In the genomic region with DNA sequence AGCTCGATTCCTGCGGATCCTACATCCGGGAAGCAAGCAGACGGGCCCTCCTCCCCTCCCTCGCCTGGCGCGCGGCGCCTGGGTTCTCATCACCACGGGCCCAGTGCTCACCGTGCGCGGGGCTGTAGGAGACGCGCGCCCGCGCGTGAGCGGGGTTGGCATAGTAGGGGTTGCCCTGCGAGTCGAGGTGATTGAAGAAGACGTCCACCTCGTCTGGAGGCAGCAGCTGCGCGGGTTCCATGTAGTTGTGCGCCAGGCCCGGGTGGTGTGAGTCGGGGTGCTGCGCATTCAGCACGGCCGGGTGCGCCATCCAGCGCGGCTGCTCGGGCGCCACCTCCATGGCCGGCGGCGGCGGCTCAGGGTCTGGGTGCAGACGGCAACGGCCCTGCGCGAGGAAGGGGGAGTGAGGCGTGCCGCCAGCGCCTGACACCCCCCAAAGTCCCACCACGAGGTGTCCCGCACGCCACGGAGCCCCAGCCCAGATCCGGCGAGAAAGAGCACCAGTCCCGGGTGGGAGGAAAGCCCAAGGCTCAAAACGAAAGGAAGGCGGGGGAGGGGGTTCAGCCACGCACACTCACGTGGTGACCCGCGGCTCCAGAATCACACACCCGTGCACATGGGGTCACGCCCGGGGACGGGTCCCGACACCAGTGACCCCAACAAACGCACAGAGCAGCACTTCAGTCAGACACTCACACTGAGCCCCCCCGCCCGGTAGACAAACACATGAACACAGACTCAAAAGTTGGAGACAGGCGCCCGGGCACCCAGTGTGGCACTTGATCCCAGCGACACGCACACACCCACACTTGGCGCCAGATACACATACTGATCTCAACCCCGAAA, we compare ENCODE assay signal across 8 cellular contexts. TPM values are rescaled to one million over a fixed set of nuclear protein-coding genes. Genes with fewer than 3 reads are reported as not detected.
DNase-seq lines count a peak whose midpoint lies in the region; FAIRE-seq lines count a peak whose summit lies in the region.

No MANE protein-coding gene starts in this region.

- H3K4me3 ChIP-seq in mesendoderm (ENCODE audit: low read length) (peak overlapping the region; percentile 35), Karpas-422 (ENCODE audit: low read length) (no peak overlapping the region)

- H2AFZ ChIP-seq in Karpas-422 (ENCODE audit: low read length), result no peak overlapping the region

- H4K5ac ChIP-seq in mesendoderm (ENCODE audit: low read length), result no peak overlapping the region

- no peaks in the 10 kb centered on the region for H3K9me2 ChIP-seq in Karpas-422 (replicated peaks; ENCODE audit: insufficient read depth, low read length)

- peak overlapping the region; percentile 81 for H3K56ac ChIP-seq in mesendoderm (ENCODE audit: low read length)

- peak; percentile 65 for DNase-seq in EH (ENCODE audit: low read depth)
- DNase-seq in NCI-H526 treated with DMSO at 0.1 percent for 48 hours (lab: John Stamatoyannopoulos, UW), result peak; percentile 51
- peak; percentile 59 for DNase-seq in mesendoderm
- no peak for DNase-seq in urothelium cell line (ENCODE audit: low spot score)
- no peak for DNase-seq in H4 (ENCODE audit: low spot score)
- DNase-seq in Karpas-422, result no peak
- DNase-seq in ecto neural progenitor cell (ENCODE audit: low spot score), result no peak

- H3K18ac ChIP-seq in mesendoderm (ENCODE audit: low read length), result peak overlapping the region; percentile 6

- H3K79me2 ChIP-seq in mesendoderm (ENCODE audit: control insufficient read depth, insufficient read depth, low read length) (no peaks in the 10 kb centered on the region), Karpas-422 (ENCODE audit: low read length) (no peaks in the 10 kb centered on the region)

- no peak overlapping the region for H4K8ac ChIP-seq in mesendoderm (ENCODE audit: low read depth, low read length)

- no peak overlapping the region for H2BK120ac ChIP-seq in mesendoderm (ENCODE audit: low read depth, low read length)

- H4K20me1 ChIP-seq in Karpas-422 (ENCODE audit: insufficient read depth, low read depth, low read length), result no peaks in the 10 kb centered on the region

- H3K4me1 ChIP-seq in mesendoderm (ENCODE audit: control insufficient read depth, low read depth, low read length) (peaks cover 19% of the 10 kb centered on the region), Karpas-422 (ENCODE audit: low read length) (no peaks in the 10 kb centered on the region)

- peak; percentile 13 for FAIRE-seq in urothelium cell line (lab: Jason Lieb, UNC)

- no peak overlapping the region for H3K23ac ChIP-seq in mesendoderm (ENCODE audit: low read length)

- H3K36me3 ChIP-seq in mesendoderm (ENCODE audit: control insufficient read depth, insufficient read depth, low read length) (no peaks in the 10 kb centered on the region), Karpas-422 (ENCODE audit: insufficient read depth, low read length) (no peaks in the 10 kb centered on the region)

- H2BK15ac ChIP-seq in mesendoderm (replicated peaks; ENCODE audit: low read depth), result no peak overlapping the region

- H3K79me1 ChIP-seq in mesendoderm (ENCODE audit: low read length), result no peaks in the 10 kb centered on the region

- H3K27ac ChIP-seq in cingulate gyrus (ENCODE audit: low read depth, low read length), result peak overlapping the region; percentile 4
- no peak overlapping the region for H3K27ac ChIP-seq in mesendoderm (ENCODE audit: low read depth, low read length)
- no peak overlapping the region for H3K27ac ChIP-seq in Karpas-422 (ENCODE audit: low read length)

- no peak overlapping the region for H2BK5ac ChIP-seq in mesendoderm (ENCODE audit: low read length)

- no peaks in the 10 kb centered on the region for H3K9me3 ChIP-seq in Karpas-422 (ENCODE audit: low read length)

- H3K27me3 ChIP-seq in mesendoderm (ENCODE audit: insufficient read depth, low read length, poor library complexity) (peaks cover 43% of the 10 kb centered on the region), Karpas-422 (ENCODE audit: low read length) (no peaks in the 10 kb centered on the region)

- H2AK5ac ChIP-seq in mesendoderm (ENCODE audit: low read length), result no peak overlapping the region

- H3K9ac ChIP-seq in mesendoderm (ENCODE audit: low read length) (peak overlapping the region; percentile 52), Karpas-422 (ENCODE audit: low read length) (no peak overlapping the region)

- no peak overlapping the region for H3K4ac ChIP-seq in mesendoderm (ENCODE audit: low read depth, low read length)

- H3K4me2 ChIP-seq in mesendoderm (ENCODE audit: low read length) (peak overlapping the region; percentile 60), Karpas-422 (ENCODE audit: low read depth, low read length, poor library complexity, severe bottlenecking) (no peak overlapping the region)

- WGBS in mesendoderm (ENCODE audit: extremely low coverage, insufficient coverage, low lambda C conversion rate), result no CpG with 5 or more reads among the region's 75 CpGs

RNA-seq across cellular contexts. Expression of a gene that starts 6.1 kb away (rescaled TPM):
- polyA plus RNA-seq in mesendoderm (2013, experiment 1 of 2), result 0.80 TPM
- 0.69 TPM for polyA plus RNA-seq in mesendoderm (2013, experiment 2 of 2)
- total RNA-seq in H4 (2014; rRNA removed; shearing (Covaris generic)), result 4.0 TPM in 2 replicates
- not detected in 2 replicates for total RNA-seq in Karpas-422 (2014; rRNA removed; shearing (Covaris generic); ENCODE audit: low replicate concordance)

RNA-seq across cellular contexts. Expression of a gene that starts 20.2 kb away (rescaled TPM):
- polyA plus RNA-seq in mesendoderm (2013, experiment 1 of 2), result not detected
- not detected for polyA plus RNA-seq in mesendoderm (2013, experiment 2 of 2)
- total RNA-seq in H4 (2014; rRNA removed; shearing (Covaris generic)), result not detected in 2 replicates
- total RNA-seq in Karpas-422 (2014; rRNA removed; shearing (Covaris generic); ENCODE audit: low replicate concordance), result not detected in 2 replicates

Comparison
In these comparisons a context has a peak if more than half of its experiments do, and no peak if none do; other contexts are left out.
1. DNase-seq: peak in EH (single experiment), NCI-H526 treated with DMSO at 0.1 percent for 48 hours (single experiment) and mesendoderm (single experiment); none in urothelium cell line (single experiment), H4 (single experiment), Karpas-422 (single experiment) and ecto neural progenitor cell (single experiment).